ENCODE assay signal across 8 cellular contexts in the genomic region with DNA sequence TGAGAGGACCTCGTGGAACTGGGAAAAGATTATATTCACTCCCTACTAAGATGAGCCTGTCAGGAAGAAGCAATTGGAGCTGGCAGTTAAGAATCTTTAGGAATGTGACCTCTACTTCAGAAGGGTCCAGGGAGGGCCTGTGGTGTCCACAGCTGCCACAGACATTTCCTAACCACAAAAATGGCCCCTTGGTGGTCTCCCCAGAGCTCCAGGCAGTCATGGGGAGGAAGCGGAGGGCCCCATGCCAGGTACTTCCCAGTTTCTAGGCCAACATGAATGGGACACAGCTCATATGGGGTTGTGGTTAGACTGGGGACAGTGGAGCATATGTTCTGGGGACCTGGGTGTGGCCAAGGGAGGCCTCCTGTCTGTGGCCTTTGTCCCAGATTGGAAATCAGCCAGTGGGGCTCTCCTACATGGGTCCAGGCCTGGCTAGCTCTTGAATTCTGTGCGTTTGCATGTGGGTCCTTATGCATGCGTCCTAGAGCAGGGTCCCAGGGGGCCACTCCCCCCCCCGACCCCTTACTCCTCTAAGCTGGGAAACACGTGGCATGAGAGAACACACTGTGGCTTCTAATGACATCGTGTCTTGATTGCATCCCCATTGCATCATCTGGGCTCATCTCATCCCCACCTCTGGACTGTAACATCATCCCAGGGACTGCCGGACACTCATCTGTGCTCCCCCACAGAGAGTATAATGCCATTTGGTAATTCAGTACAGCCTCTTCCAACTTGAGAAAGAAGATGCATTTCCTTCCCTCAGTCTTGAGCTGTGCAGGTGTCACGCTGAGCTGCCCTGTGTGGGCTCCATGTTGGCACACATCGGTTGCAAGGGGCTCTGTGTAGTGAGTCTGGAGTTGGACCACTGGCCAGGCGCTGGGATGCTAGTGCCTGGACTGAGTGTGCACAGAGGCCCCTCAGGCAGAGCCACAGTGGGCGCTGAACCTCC. TPM values are rescaled to one million over a fixed set of nuclear protein-coding genes. Genes with fewer than 3 reads are reported as not detected.
A peak's percentile ranks its signal among the peaks of the same experiment; 100 is the strongest.
DNase-seq lines count a peak whose midpoint lies in the region; ATAC-seq, FAIRE-seq and TF ChIP-seq lines count a peak whose summit lies in the region.

No MANE protein-coding gene starts in this region.

- intact Hi-C loops in OCI-LY7 (cut with micrococcal nuclease; ENCODE audit: unreplicated experiment) = no loop called here

- no peak overlapping the region for H4K5ac ChIP-seq in H1 (ENCODE audit: insufficient read length, low read depth, low read length)

- H2AFZ ChIP-seq in OCI-LY7 (ENCODE audit: low read length) = no peak overlapping the region
- no peak overlapping the region for H2AFZ ChIP-seq in H1 (ENCODE audit: low read length)
- no peak overlapping the region for H2AFZ ChIP-seq in smooth muscle cell (ENCODE audit: low read depth)

- H3K23ac ChIP-seq in H1 (ENCODE audit: insufficient read length) = no peak overlapping the region

- H2BK20ac ChIP-seq in H1 (ENCODE audit: low read length) = no peak overlapping the region

- H3K9ac ChIP-seq in H1 (replicated peaks in 1 of 4; ENCODE audit: extremely low read depth in 1 of 4, low read depth in 3 of 4, low read length in 3 of 4) (no peak overlapping the region), smooth muscle cell (ENCODE audit: low read depth) (peak overlapping the region; percentile 25)

- peaks cover 10% of the 10 kb centered on the region for H3F3A ChIP-seq in smooth muscle cell (ENCODE audit: low read depth)

- TF ChIP-seq CTCF in OCI-LY7 (conservative IDR thresholded peaks at IDR 0.05; ENCODE audit: low read length) (no peak), H1 (IDR thresholded peaks at IDR 0.05; ENCODE audit: control extremely low read depth in 1 of 3, insufficient read depth in 1 of 3, low read depth in 1 of 3, low read length in 3 of 3) (no peak), smooth muscle cell (IDR thresholded peaks at IDR 0.05; ENCODE audit: borderline replicate concordance, insufficient read depth, poor library complexity, severe bottlenecking) (no peak)

- H2BK5ac ChIP-seq in H1 (ENCODE audit: low read depth, low read length) = no peak overlapping the region

- ATAC-seq in HG02852 (IDR thresholded peaks at IDR 0.05; ENCODE audit: unreplicated experiment) = no peak
- ATAC-seq in GM18867 (IDR thresholded peaks at IDR 0.05; ENCODE audit: unreplicated experiment) = no peak

- FAIRE-seq in H1 (lab: Jason Lieb, UNC) = no peak

- no peak overlapping the region for H3K56ac ChIP-seq in H1 (replicated peaks; ENCODE audit: insufficient read length, low read depth, low read length)

- H2BK15ac ChIP-seq in H1 (ENCODE audit: low read length) = 0 out of 2 replicates have a peak overlapping the region, but pooled peaks have one; percentile 14

- H3K79me1 ChIP-seq in H1 (ENCODE audit: low read depth, low read length) = no peaks in the 10 kb centered on the region; the same call in 1 of the 2 replicates

- no peaks in the 10 kb centered on the region for H3K23me2 ChIP-seq in H1 (ENCODE audit: low read depth, low read length)

- DNase-seq in SIG-M5 treated with dmso at 0.1 percent for 504 hours (lab: John Stamatoyannopoulos, UW; ENCODE audit: unreplicated experiment) = peak; percentile 73
- no peak for DNase-seq in SIG-M5 (lab: John Stamatoyannopoulos, UW)
- no peak for DNase-seq in OCI-LY7 (ENCODE audit: low spot score)
- no peak for DNase-seq in H1 (ENCODE audit: low read depth in 1 of 2, low spot score in 2 of 2)
- no peak for DNase-seq in smooth muscle cell (lab: John Stamatoyannopoulos, UW; ENCODE audit: unreplicated experiment)
- DNase-seq in COLO829 (ENCODE audit: low spot score) = no peak

- H3K4me1 ChIP-seq in OCI-LY7 (ENCODE audit: insufficient read depth, low read length, poor library complexity, severe bottlenecking) = peaks cover 84% of the 10 kb centered on the region
- peaks cover 0 to 21% (median 6%) of the 10 kb centered on the region in 4 experiments; a peak in 5 of 7 replicates for H3K4me1 ChIP-seq in H1 (replicated peaks in 1 of 4; ENCODE audit: control insufficient read depth in 3 of 4, insufficient read depth in 4 of 4, low read length in 3 of 4)
- peaks cover 5% of the 10 kb centered on the region for H3K4me1 ChIP-seq in smooth muscle cell (ENCODE audit: low read depth)

- TF ChIP-seq POLR2A in H1 (IDR thresholded peaks at IDR 0.05; ENCODE audit: control extremely low read depth in 1 of 2, low read depth in 2 of 2, low read length in 2 of 2) = no peak

- H3K18ac ChIP-seq in H1 (ENCODE audit: extremely low read depth, low read length) = no peak overlapping the region

- H4K20me1 ChIP-seq in OCI-LY7 (ENCODE audit: insufficient read depth, low read length) (no peaks in the 10 kb centered on the region), H1 (replicated peaks in 1 of 2; ENCODE audit: control insufficient read depth in 1 of 2, insufficient read depth in 2 of 2, low read length in 2 of 2) (no peaks in the 10 kb centered on the region), smooth muscle cell (ENCODE audit: low read depth) (no peaks in the 10 kb centered on the region)

- TF ChIP-seq RAD21 in H1 (IDR thresholded peaks at IDR 0.05 in 1 of 2, conservative IDR thresholded peaks at IDR 0.05 in 1 of 2; ENCODE audit: low read depth in 2 of 2, low read length in 2 of 2) = no peak

- no peak overlapping the region for H3K14ac ChIP-seq in H1 (ENCODE audit: insufficient read length)

- H3K27me3 ChIP-seq in H1 (replicated peaks in 1 of 4; ENCODE audit: control insufficient read depth in 3 of 4, extremely low read depth in 1 of 4, insufficient read depth in 3 of 4, low read length in 3 of 4) = no peaks in the 10 kb centered on the region
- H3K27me3 ChIP-seq in smooth muscle cell (ENCODE audit: low read depth) = no peaks in the 10 kb centered on the region

- H3K79me2 ChIP-seq in OCI-LY7 (ENCODE audit: insufficient read depth, low read depth, low read length) (no peaks in the 10 kb centered on the region), H1 (ENCODE audit: control insufficient read depth in 1 of 2, insufficient read depth in 2 of 2, low read length in 2 of 2) (no peaks in the 10 kb centered on the region), smooth muscle cell (ENCODE audit: low read depth) (no peaks in the 10 kb centered on the region)

- POLR2A ChIA-PET in OCI-LY7 (lab: Charles Lee) = interaction anchor here (0.6 to 4.8 kb wide), 13 partner anchors 7 to 541 kb away, joined by 3 to 26 read pairs (median 4); partner anchors contain the start of gene IRF1
- POLR2A ChIA-PET in H1 (lab: Charles Lee; ENCODE audit: partially characterized antibody) = interaction anchor here (0.7 to 6.1 kb wide), 6 partner anchors 8 to 31 kb away, joined by 3 to 35 read pairs (median 4); partner anchors contain the start of gene IRF1

- no peak overlapping the region for H4K91ac ChIP-seq in H1 (replicated peaks; ENCODE audit: insufficient read length, low read length)

- no peak overlapping the region for H2BK120ac ChIP-seq in H1 (replicated peaks; ENCODE audit: low read depth, low read length)

- no peak overlapping the region for H3K4ac ChIP-seq in H1 (replicated peaks; ENCODE audit: insufficient read length, low read depth, low read length)

- H3K36me3 ChIP-seq in OCI-LY7 (ENCODE audit: insufficient read depth, low read length) (no peaks in the 10 kb centered on the region), H1 (ENCODE audit: control insufficient read depth in 2 of 4, insufficient read depth in 4 of 4, low read length in 3 of 4) (no peaks in the 10 kb centered on the region), smooth muscle cell (ENCODE audit: low read depth) (no peaks in the 10 kb centered on the region)

- H4K8ac ChIP-seq in H1 (ENCODE audit: extremely low read depth, insufficient read depth, low read length) = peak overlapping the region; percentile 28

- CTCF ChIA-PET in OCI-LY7 (lab: Charles Lee; ENCODE audit: unreplicated experiment) = interaction anchor here (0.6 to 1.3 kb wide), 3 partner anchors 10 to 278 kb away, joined by 3 to 5 read pairs (median 3); no protein-coding TSS in a partner anchor
- CTCF ChIA-PET in H1 (lab: Charles Lee; ENCODE audit: partially characterized antibody) = interaction anchor here (0.8 to 5.3 kb wide), 19 partner anchors 9 to 73 kb away, joined by 3 to 33 read pairs (median 4); partner anchors contain the start of gene IRF1

- no peak overlapping the region for H3K4me3 ChIP-seq in OCI-LY7 (ENCODE audit: low read depth, low read length, poor library complexity, severe bottlenecking)
- no peak overlapping the region for H3K4me3 ChIP-seq in H1 (ENCODE audit: extremely low read depth in 1 of 4, insufficient read depth in 2 of 4, low read depth in 3 of 4, low read length in 4 of 4)
- no peak overlapping the region for H3K4me3 ChIP-seq in smooth muscle cell

- H3K9me3 ChIP-seq in OCI-LY7 (ENCODE audit: low read length) (no peaks in the 10 kb centered on the region), H1 (ENCODE audit: insufficient read depth in 2 of 2, low read depth in 1 of 2, low read length in 1 of 2) (no peaks in the 10 kb centered on the region), smooth muscle cell (replicated peaks; ENCODE audit: low read depth) (no peaks in the 10 kb centered on the region)

- no peaks in the 10 kb centered on the region for H3K9me2 ChIP-seq in OCI-LY7 (ENCODE audit: insufficient read depth, low read length)

- H3K27ac ChIP-seq in OCI-LY7 (ENCODE audit: low read depth, low read length, poor library complexity, severe bottlenecking) (no peak overlapping the region), H1 (ENCODE audit: low read depth, low read length) (no peak overlapping the region), smooth muscle cell (ENCODE audit: low read depth) (peak overlapping the region; percentile 85)

- H3K4me2 ChIP-seq in OCI-LY7 (ENCODE audit: low read length) (peak overlapping the region; percentile 65), H1 (ENCODE audit: insufficient read depth in 1 of 2, low read depth in 2 of 2, low read length in 2 of 2) (no peak overlapping the region), smooth muscle cell (peak overlapping the region; percentile 59)

- no peak for TF ChIP-seq EP300 in H1 (IDR thresholded peaks at IDR 0.05; ENCODE audit: borderline replicate concordance in 1 of 2, low read depth in 2 of 2, low read length in 2 of 2)

- 72% methylated on average over 12 of the region's 12 CpGs; no CpG with 5 or more reads in 1 of the 2 experiments for WGBS in H1 (ENCODE audit: extremely low coverage in 1 of 2, insufficient coverage in 1 of 2, insufficient read length in 1 of 2, insufficient replicate concordance in 2 of 2, low coverage in 1 of 2, low lambda C conversion rate in 2 of 2, missing lambda C conversion rate in 1 of 2), 2 experiments
- WGBS in smooth muscle cell (ENCODE audit: low lambda C conversion rate) = 79% methylated on average over 12 of the region's 12 CpGs

- H2BK12ac ChIP-seq in H1 (ENCODE audit: low read depth, low read length) = no peak overlapping the region

- no TSS peak for BruUV-seq in OCI-LY7 (replicated peaks; lab: Mats Ljungman, UMichigan)

- H2AK5ac ChIP-seq in H1 (ENCODE audit: low read depth, low read length) = 0 out of 2 replicates have a peak overlapping the region, but pooled peaks have one; percentile 18

RNA-seq across cellular contexts. Expression of gene IRF1, which starts 31.3 kb away (rescaled TPM):
- 25.9 and 39.4 TPM in 2 replicates for total RNA-seq in OCI-LY7 (2014; rRNA removed; shearing (Covaris generic))
- total RNA-seq in OCI-LY7 (2022) (24.8 and 32.3 TPM in 2 replicates), smooth muscle cell (15.7 and 18.0 TPM in 2 replicates)
- total RNA-seq in H1 (2021; fragmentation: NEBNext Ultra II Directional; extraction: Animal tissue kit (Norgen Biotek cat#: 25700)) = 8.5 TPM in 2 replicates
- polyA plus RNA-seq in H1 (2011; rRNA removed) (2.9 and 4.0 TPM in 2 replicates), smooth muscle cell (19.1 and 25.5 TPM in 2 replicates)
- 3.7 TPM for polyA plus RNA-seq in H1 (2011; cell fraction: cytosol; rRNA removed)
- 9.7 TPM for polyA plus RNA-seq in H1 (2011; cell fraction: nucleus; rRNA removed)
- 6.1 to 7.7 TPM (median 7.3 TPM) in 4 replicates for polyA plus RNA-seq in H1 (2012, experiment 1 of 2)
- polyA plus RNA-seq in H1 (2012, experiment 2 of 2) = 6.4 TPM
- polyA plus RNA-seq in H1 (2013, experiment 1 of 2) = 3.9 TPM
- polyA plus RNA-seq in H1 (2013, experiment 2 of 2) = 2.8 TPM
- polyA minus RNA-seq in H1 (2011; rRNA and poly(A)+ RNA removed) = 11.9 and 15.3 TPM in 2 replicates
- polyA minus RNA-seq in H1 (2011; cell fraction: cytosol; rRNA and poly(A)+ RNA removed) = 5.3 TPM
- 25.1 TPM for polyA minus RNA-seq in H1 (2011; cell fraction: nucleus; rRNA and poly(A)+ RNA removed)

Comparison
In these comparisons a context has a peak if more than half of its experiments do, and no peak if none do; other contexts are left out.
1. H3K4me2 ChIP-seq: peak in OCI-LY7 (single experiment) and smooth muscle cell (single experiment); none in H1 (0 of 2).